In the genomic region with DNA sequence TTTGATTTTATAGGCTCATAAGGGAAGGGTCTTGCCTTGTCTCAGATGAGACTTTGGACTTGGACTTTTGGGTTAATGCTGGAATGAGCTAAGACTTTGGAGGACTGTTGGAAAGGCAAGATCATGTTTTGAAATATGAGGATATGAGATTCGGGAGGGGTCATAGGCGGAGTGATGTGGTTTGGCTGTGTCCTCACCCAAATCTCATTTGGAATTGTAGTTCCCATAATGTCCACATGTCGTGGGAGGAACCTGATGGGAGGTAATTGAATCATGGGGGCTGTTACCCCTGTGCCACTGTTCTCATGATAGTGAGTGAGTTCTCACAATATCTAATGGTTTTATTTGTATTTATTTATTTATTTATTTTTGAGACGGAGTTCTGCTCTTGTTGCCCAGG, we compare ENCODE assay signal across 1 cellular context.
TF ChIP-seq lines count a peak whose summit lies in the region.

No MANE protein-coding gene starts in this region.

TF ChIP-seq in HepG2, 621 proteins besides CTCF, POLR2A, EP300 and RAD21:
- TF ChIP-seq RAD51 (IDR thresholded peaks at IDR 0.05; ENCODE audit: borderline replicate concordance), result no peak
- TF ChIP-seq, protein P1, sequence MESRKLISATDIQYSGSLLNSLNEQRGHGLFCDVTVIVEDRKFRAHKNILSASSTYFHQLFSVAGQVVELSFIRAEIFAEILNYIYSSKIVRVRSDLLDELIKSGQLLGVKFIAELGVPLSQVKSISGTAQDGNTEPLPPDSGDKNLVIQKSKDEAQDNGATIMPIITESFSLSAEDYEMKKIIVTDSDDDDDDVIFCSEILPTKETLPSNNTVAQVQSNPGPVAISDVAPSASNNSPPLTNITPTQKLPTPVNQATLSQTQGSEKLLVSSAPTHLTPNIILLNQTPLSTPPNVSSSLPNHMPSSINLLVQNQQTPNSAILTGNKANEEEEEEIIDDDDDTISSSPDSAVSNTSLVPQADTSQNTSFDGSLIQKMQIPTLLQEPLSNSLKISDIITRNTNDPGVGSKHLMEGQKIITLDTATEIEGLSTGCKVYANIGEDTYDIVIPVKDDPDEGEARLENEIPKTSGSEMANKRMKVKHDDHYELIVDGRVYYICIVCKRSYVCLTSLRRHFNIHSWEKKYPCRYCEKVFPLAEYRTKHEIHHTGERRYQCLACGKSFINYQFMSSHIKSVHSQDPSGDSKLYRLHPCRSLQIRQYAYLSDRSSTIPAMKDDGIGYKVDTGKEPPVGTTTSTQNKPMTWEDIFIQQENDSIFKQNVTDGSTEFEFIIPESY (CRISPR knock-in tag; IDR thresholded peaks at IDR 0.05), result peak; percentile 19; the same call in 1 of the 2 replicates
